Comparison of ENCODE assay signal across 15 cellular contexts in genomic region chr20:35000922-35001595, GRCh38. TPM values are rescaled to one million over a fixed set of nuclear protein-coding genes. Genes with fewer than 3 reads are reported as not detected.
A peak's percentile ranks its signal among the peaks of the same experiment; 100 is the strongest.
DNase-seq lines count a peak whose midpoint lies in the region; ATAC-seq and TF ChIP-seq lines count a peak whose summit lies in the region.
"Had no signal": no experiment of that assay in that cellular context is flagged by ENCODE, and none has a peak within 500 bp of the region (broad histone marks: within the 10 kb centered on the region; RNA-seq: fewer than 3 reads in every experiment).

No MANE protein-coding gene starts in this region.

- no peak overlapping the region for H3K4me3 ChIP-seq in right cardiac atrium (ENCODE audit: low read length)
- no peak overlapping the region for H3K4me3 ChIP-seq in psoas muscle
- H3K4me3 ChIP-seq: BLaER1 treated with 17β-estradiol and CSF1 and Interleukin-3, amounts not matched to agents 10 nM and 100 nM; GM23248; K562 had no signal

- no peaks in the 10 kb centered on the region for H3K27me3 Mint-ChIP-seq in T-helper 17 cell

- peaks cover 2 to 95% of the 10 kb centered on the region in 2 donors for H3K36me3 ChIP-seq in psoas muscle (ENCODE audit: insufficient read depth in 1 of 2, low read depth in 1 of 2)

- no peaks in the 10 kb centered on the region for H3K9me3 ChIP-seq in T-helper 17 cell (ENCODE audit: control insufficient read depth, low read length, poor library complexity, severe bottlenecking)
- H3K9me3 ChIP-seq in right cardiac atrium (ENCODE audit: control insufficient read depth, low read length), result no peaks in the 10 kb centered on the region
- no peaks in the 10 kb centered on the region for H3K9me3 ChIP-seq in psoas muscle
- H3K9me3 ChIP-seq: BLaER1 treated with 17β-estradiol and CSF1 and Interleukin-3, amounts not matched to agents 10 nM and 100 nM had no signal

- no peaks in the 10 kb centered on the region for H3K9me3 Mint-ChIP-seq in activated naive CD4-positive, alpha-beta T cell treated with anti-CD3 and anti-CD28 coated beads, Interleukin-2, amount 50 U/mL, for 72 hours

- no peaks in the 10 kb centered on the region for H3K4me1 ChIP-seq in right cardiac atrium (ENCODE audit: control insufficient read depth, insufficient read depth, low read length)
- no peaks in the 10 kb centered on the region for H3K4me1 ChIP-seq in psoas muscle
- H3K4me1 ChIP-seq: BLaER1 treated with 17β-estradiol and CSF1 and Interleukin-3, amounts not matched to agents 10 nM and 100 nM had no signal

- no peak for ATAC-seq in activated naive CD4-positive, alpha-beta T cell treated with anti-CD3 and anti-CD28 coated beads, Interleukin-2, amount 50 U/mL, for 72 hours
- no peak for ATAC-seq in T-helper 17 cell
- ATAC-seq in right cardiac atrium, result no peak
- ATAC-seq in psoas muscle, result no peak
- no peak for ATAC-seq in activated CD4-positive, CD25-positive, alpha-beta regulatory T cell treated with anti-CD3 and anti-CD28 coated beads, Interleukin-2, amount 50 U/mL, for 24 hours
- ATAC-seq: K562 had no signal

- H3K4me1 Mint-ChIP-seq in T-helper 17 cell, result peaks cover 13% of the 10 kb centered on the region

- peaks cover 0 to 4% of the 10 kb centered on the region in 2 donors for H3K36me3 Mint-ChIP-seq in activated naive CD4-positive, alpha-beta T cell treated with anti-CD3 and anti-CD28 coated beads, Interleukin-2, amount 50 U/mL, for 72 hours
- peaks cover 16% of the 10 kb centered on the region for H3K36me3 Mint-ChIP-seq in T-helper 17 cell (ENCODE audit: low read depth)

- no peak for DNase-seq in activated naive CD4-positive, alpha-beta T cell treated with anti-CD3 and anti-CD28 coated beads, Interleukin-2, amount 50 U/mL, for 72 hours (ENCODE audit: low spot score in 2 of 2)
- no peak for DNase-seq in activated naive CD4-positive, alpha-beta T cell treated with Interleukin-2 at 50 U/mL for 16 hours
- DNase-seq in T-helper 17 cell (no peak), right cardiac atrium (peak in 2 of 3 donors; percentile 48 to 49), psoas muscle (peak; percentile 13 to 43), medulla oblongata (ENCODE audit: extremely low spot score) (no peak), GF-D8 (lab: John Stamatoyannopoulos, UW) (no peak)
- DNase-seq: GM23248, NCI-H187, NCI-H345, NCI-H69 had no signal

- no peaks in the 10 kb centered on the region for H3K27me3 ChIP-seq in right cardiac atrium (ENCODE audit: control insufficient read depth, insufficient read depth)
- no peaks in the 10 kb centered on the region for H3K27me3 ChIP-seq in psoas muscle (ENCODE audit: insufficient read depth in 3 of 3, low read length in 2 of 3)
- H3K27me3 ChIP-seq: BLaER1 treated with 17β-estradiol and CSF1 and Interleukin-3, amounts not matched to agents 10 nM and 100 nM had no signal

- no peak overlapping the region for H3K4me3 Mint-ChIP-seq in T-helper 17 cell

- H3K27ac Mint-ChIP-seq in activated naive CD4-positive, alpha-beta T cell treated with anti-CD3 and anti-CD28 coated beads, Interleukin-2, amount 50 U/mL, for 72 hours, result peak overlapping the region; percentile 60 to 85
- peak overlapping the region; percentile 65 for H3K27ac Mint-ChIP-seq in T-helper 17 cell

- WGBS in right cardiac atrium, result 91% methylated on average over 28 of the region's 28 CpGs
- WGBS in psoas muscle, 3 donors, result 91% methylated on average over 27 to 28 of the region's 28 CpGs

- intact Hi-C loops in right cardiac atrium (cut with DNase I), result no loop called here
- intact Hi-C loops in psoas muscle (cut with DNase I), result no loop called here

- no peak for TF ChIP-seq CTCF in psoas muscle (IDR thresholded peaks at IDR 0.05)

- H3K27ac ChIP-seq in right cardiac atrium (ENCODE audit: low read length) (no peak overlapping the region), psoas muscle (no peak overlapping the region)
- H3K27ac ChIP-seq: BLaER1 treated with 17β-estradiol and CSF1 and Interleukin-3, amounts not matched to agents 10 nM and 100 nM; GM23248 had no signal

RNA-seq across cellular contexts. Expression of gene MYH7B, which starts 45.4 kb away (rescaled TPM):
- under 1 TPM in 1 of 2 donors, not detected in 1; 0.70 TPM for total RNA-seq in activated naive CD4-positive, alpha-beta T cell treated with anti-CD3 and anti-CD28 coated beads, Interleukin-2, amount 50 U/mL, for 72 hours
- total RNA-seq in T-helper 17 cell (under 1 TPM; 0.50 to 0.70 TPM), right cardiac atrium (100 to 1,000 TPM in 2 of 4 donors, 10 to 100 TPM in 2; 43.3 to 134 (median 99.2) TPM), psoas muscle (100 to 1,000 TPM in 1 of 4 donors, 10 to 100 TPM in 3; 10.6 to 101 (median 22.1) TPM)
- polyA plus RNA-seq in right cardiac atrium (125 TPM), psoas muscle (10 to 100 TPM in 1 of 3 donors, 1 to 10 TPM in 2; 5.7 to 15.0 (median 6.4) TPM)
- total RNA-seq: Daoy had no signal

RNA-seq across cellular contexts. Expression of gene GSS, which starts 45.5 kb away (rescaled TPM):
- total RNA-seq in activated naive CD4-positive, alpha-beta T cell treated with anti-CD3 and anti-CD28 coated beads, Interleukin-2, amount 50 U/mL, for 72 hours, result 10 to 100 TPM; 59.7 to 74.2 TPM
- 10 to 100 TPM; 23.3 to 27.0 TPM for total RNA-seq in T-helper 17 cell
- 10 to 100 TPM; 23.6 to 32.6 (median 26.3) TPM for total RNA-seq in right cardiac atrium
- polyA plus RNA-seq in right cardiac atrium, result 37.7 TPM
- total RNA-seq in psoas muscle, result 10 to 100 TPM; 21.5 to 36.6 (median 26.6) TPM
- polyA plus RNA-seq in psoas muscle, result 10 to 100 TPM; 14.5 to 26.9 (median 24.5) TPM

Comparison
In these comparisons a context has a peak if more than half of its experiments do, and no peak if none do; other contexts are left out.
1. DNase-seq: peak in right cardiac atrium (2 of 3) and psoas muscle (2 of 2); none in activated naive CD4-positive, alpha-beta T cell treated with anti-CD3 and anti-CD28 coated beads, Interleukin-2, amount 50 U/mL, for 72 hours (0 of 2), activated naive CD4-positive, alpha-beta T cell treated with Interleukin-2 at 50 U/mL for 16 hours (single experiment), T-helper 17 cell (0 of 3), medulla oblongata (single experiment) and GF-D8 (single experiment).
2. RNA of gene MYH7B, which starts 45.4 kb away (total RNA-seq): 43.3 to 134 TPM in right cardiac atrium and 10.6 to 101 TPM in psoas muscle; 0.50 to 0.70 TPM in T-helper 17 cell and 0.70 TPM in activated naive CD4-positive, alpha-beta T cell treated with anti-CD3 and anti-CD28 coated beads, Interleukin-2, amount 50 U/mL, for 72 hours; every median in the first group is over 4 times any median in the second.